In genomic region chr19:6044056-6044805, GRCh38 we compare ENCODE assay signal across 20 cellular contexts.
"Had no signal": no experiment of that assay in that cellular context is flagged by ENCODE, and none has a peak within 500 bp of the region (broad histone marks: within the 10 kb centered on the region; RNA-seq: fewer than 3 reads in every experiment).

No MANE protein-coding gene starts in this region.

- H3K27me3 Mint-ChIP-seq: activated naive CD8-positive, alpha-beta T cell treated with anti-CD3 and anti-CD28 coated beads, Interleukin-2, amount 10 ng/mL, durations not matched to agents 7 days and 5 days had no signal

- H3K27ac ChIP-seq: epithelial cell of prostate, heart left ventricle, parathyroid adenoma, sigmoid colon, upper lobe of left lung had no signal

- H2AFZ ChIP-seq: parathyroid adenoma had no signal

- ATAC-seq: activated T-cell treated with anti-CD3 and anti-CD28 coated beads, Interleukin-2, amount 50 U/mL, for 72 hours; left lobe of liver; stimulated activated memory B cell treated with anti-CD40 and anti-IgM and Interleukin-4, amounts not matched to agents 10 μg/mL and 1 μg/mL and 100 μg/mL, for 72 hours had no signal

- H3K27me3 ChIP-seq: heart left ventricle, sigmoid colon, upper lobe of left lung had no signal

- H3K27ac Mint-ChIP-seq: activated naive CD4-positive, alpha-beta T cell treated with anti-CD3 and anti-CD28 coated beads for 36 hours; activated naive CD8-positive, alpha-beta T cell treated with anti-CD3 and anti-CD28 coated beads, Interleukin-2, amount 10 ng/mL, durations not matched to agents 7 days and 5 days; activated T-cell treated with anti-CD3 and anti-CD28 coated beads, Interleukin-2, amount 50 U/mL, for 72 hours; mesothelial cell of epicardium; nephron; stimulated activated memory B cell treated with anti-CD40 and anti-IgM and Interleukin-4, amounts not matched to agents 10 μg/mL and 1 μg/mL and 100 μg/mL, for 72 hours had no signal

- H3K4me2 ChIP-seq: SK-N-SH, smooth muscle cell had no signal

- H3K9me3 Mint-ChIP-seq: activated naive CD4-positive, alpha-beta T cell treated with anti-CD3 and anti-CD28 coated beads for 36 hours; activated naive CD8-positive, alpha-beta T cell treated with anti-CD3 and anti-CD28 coated beads, Interleukin-2, amount 10 ng/mL, durations not matched to agents 7 days and 5 days; activated T-cell treated with anti-CD3 and anti-CD28 coated beads, Interleukin-2, amount 50 U/mL, for 72 hours; mesothelial cell of epicardium; nephron; stimulated activated memory B cell treated with anti-CD40 and anti-IgM and Interleukin-4, amounts not matched to agents 10 μg/mL and 1 μg/mL and 100 μg/mL, for 72 hours had no signal

- H3K9me3 ChIP-seq: heart left ventricle, sigmoid colon, SK-N-SH, upper lobe of left lung had no signal

- DNase-seq: activated CD4-positive, alpha-beta T cell treated with anti-CD3 and anti-CD28 coated beads for 48 hours; activated effector memory CD4-positive, alpha-beta T cell treated with Interleukin-2 at 50 U/mL for 16 hours; activated naive CD4-positive, alpha-beta T cell treated with anti-CD3 and anti-CD28 coated beads for 36 hours; activated naive CD8-positive, alpha-beta T cell treated with anti-CD3 and anti-CD28 coated beads, Interleukin-2, amount 10 ng/mL, durations not matched to agents 7 days and 5 days; activated T-cell treated with anti-CD3 and anti-CD28 coated beads, Interleukin-2, amount 50 U/mL, for 72 hours; amygdala; cerebellar nuclear complex; cortex of kidney; sigmoid colon; SK-N-SH; stimulated activated CD4-positive, alpha-beta T cell treated with anti-CD3 and anti-CD28 coated beads, Interleukin-15, amount 100 ng/mL, for 24 hours; upper lobe of left lung had no signal

- H3K4me3 ChIP-seq: heart left ventricle, sigmoid colon, smooth muscle cell, upper lobe of left lung had no signal

- H3K79me2 ChIP-seq: parathyroid adenoma had no signal

- H3K9ac ChIP-seq: parathyroid adenoma, SK-N-SH had no signal

- H3K36me3 Mint-ChIP-seq: mesothelial cell of epicardium; stimulated activated memory B cell treated with anti-CD40 and anti-IgM and Interleukin-4, amounts not matched to agents 10 μg/mL and 1 μg/mL and 100 μg/mL, for 72 hours had no signal

- H3K4me3 Mint-ChIP-seq: activated naive CD4-positive, alpha-beta T cell treated with anti-CD3 and anti-CD28 coated beads for 36 hours; activated naive CD8-positive, alpha-beta T cell treated with anti-CD3 and anti-CD28 coated beads, Interleukin-2, amount 10 ng/mL, durations not matched to agents 7 days and 5 days; activated T-cell treated with anti-CD3 and anti-CD28 coated beads, Interleukin-2, amount 50 U/mL, for 72 hours; mesothelial cell of epicardium; nephron; stimulated activated memory B cell treated with anti-CD40 and anti-IgM and Interleukin-4, amounts not matched to agents 10 μg/mL and 1 μg/mL and 100 μg/mL, for 72 hours had no signal
